21 cellular contexts compared by ENCODE assay signal in genomic region chr7:118949031-118949430, GRCh38.
DNase-seq lines count a peak whose midpoint lies in the region.
"Had no signal": no experiment of that assay in that cellular context is flagged by ENCODE, and none has a peak within 500 bp of the region (broad histone marks: within the 10 kb centered on the region; RNA-seq: fewer than 3 reads in every experiment).

No MANE protein-coding gene starts in this region.

- no peaks in the 10 kb centered on the region for H3K27me3 ChIP-seq in MG63
- H3K27me3 ChIP-seq in mesenchymal stem cell (ENCODE audit: control insufficient read depth in 1 of 2, insufficient read depth in 1 of 2, low read length in 2 of 2) = no peaks in the 10 kb centered on the region
- H3K27me3 ChIP-seq in HAP-1 (ENCODE audit: low read depth) = no peaks in the 10 kb centered on the region; the same call in none of the 2 replicates
- H3K27me3 ChIP-seq: heart right ventricle, ovary, right lobe of liver, SJCRH30 had no signal

- in situ Hi-C loops in HAP-1 (cut with MboI; ENCODE audit: low sequenced_read_pairs) = no loop called here

- H4K8ac ChIP-seq in mesenchymal stem cell (ENCODE audit: low read length) = no peak overlapping the region

- WGBS in mesenchymal stem cell = no CpG with 5 or more reads among the region's 1 CpG

- no peak overlapping the region for H3K4ac ChIP-seq in mesenchymal stem cell (ENCODE audit: low read depth in 1 of 2, low read length in 2 of 2)

- H3K14ac ChIP-seq in mesenchymal stem cell (ENCODE audit: low read length in 2 of 2) = no peak overlapping the region

- no peak overlapping the region for H4K91ac ChIP-seq in mesenchymal stem cell (ENCODE audit: low read length)

- no peak overlapping the region for H3K18ac ChIP-seq in mesenchymal stem cell (ENCODE audit: low read depth in 1 of 2, low read length in 2 of 2)

- no peak overlapping the region for H3K27ac ChIP-seq in epithelial cell of prostate
- H3K27ac ChIP-seq in mesenchymal stem cell (ENCODE audit: low read length, poor library complexity, severe bottlenecking) = no peak overlapping the region
- H3K27ac ChIP-seq: heart right ventricle, left ventricle myocardium inferior, ovary, right lobe of liver, SJCRH30 had no signal

- no peak overlapping the region for H3K4me3 ChIP-seq in MG63
- H3K4me3 ChIP-seq in mesenchymal stem cell (ENCODE audit: insufficient read depth in 1 of 2, low read depth in 1 of 2, low read length in 2 of 2) = no peak overlapping the region
- H3K4me3 ChIP-seq in HAP-1 = no peak overlapping the region
- H3K4me3 ChIP-seq: GM12878, heart right ventricle, left ventricle myocardium inferior, ovary, right lobe of liver, SJCRH30 had no signal

- H2BK12ac ChIP-seq in mesenchymal stem cell (ENCODE audit: low read length in 2 of 2) = no peak overlapping the region

- H2BK5ac ChIP-seq in mesenchymal stem cell (ENCODE audit: low read depth, low read length, poor library complexity, severe bottlenecking) = no peak overlapping the region

- H3K9me3 ChIP-seq in MG63 (no peaks in the 10 kb centered on the region), mesenchymal stem cell (ENCODE audit: control insufficient read depth, low read length) (peaks cover 5% of the 10 kb centered on the region), HAP-1 (no peaks in the 10 kb centered on the region)
- H3K9me3 ChIP-seq: ovary, right lobe of liver, SJCRH30 had no signal

- no peak overlapping the region for H2BK120ac ChIP-seq in mesenchymal stem cell (ENCODE audit: low read depth, low read length)

- H3K79me1 ChIP-seq in mesenchymal stem cell (replicated peaks; ENCODE audit: low read length, poor library complexity, severe bottlenecking) = no peaks in the 10 kb centered on the region

- H3K9ac ChIP-seq in mesenchymal stem cell (ENCODE audit: low read length) = no peak overlapping the region

- no peak overlapping the region for H2AFZ ChIP-seq in mesenchymal stem cell (ENCODE audit: low read depth, low read length)

- H2AK5ac ChIP-seq in mesenchymal stem cell (ENCODE audit: low read length, severe bottlenecking) = no peak overlapping the region

- H3K36me3 ChIP-seq in MG63 = no peaks in the 10 kb centered on the region
- H3K36me3 ChIP-seq in mesenchymal stem cell (ENCODE audit: control insufficient read depth in 1 of 2, insufficient read depth in 2 of 2, low read depth in 1 of 2, low read length in 2 of 2) = no peaks in the 10 kb centered on the region
- no peaks in the 10 kb centered on the region for H3K36me3 ChIP-seq in HAP-1 (replicated peaks)
- H3K36me3 ChIP-seq: heart right ventricle, left ventricle myocardium inferior, ovary, right lobe of liver, SJCRH30 had no signal

- no peak overlapping the region for H3K23ac ChIP-seq in mesenchymal stem cell (ENCODE audit: low read length in 2 of 2)

- no peak overlapping the region for H2BK15ac ChIP-seq in mesenchymal stem cell (ENCODE audit: low read depth, poor library complexity, severe bottlenecking)

- DNase-seq in Daoy (ENCODE audit: low read depth) (peak; percentile 11), MG63 (peak; percentile 23), epithelial cell of prostate (ENCODE audit: low read depth, low spot score) (peak; percentile 26), mesenchymal stem cell (peak; percentile 59), T-helper 2 cell (no peak), HAP-1 (ENCODE audit: low spot score in 2 of 2) (no peak)
- DNase-seq in activated naive CD4-positive, alpha-beta T cell (lab: John Stamatoyannopoulos, UW) = no peak
- DNase-seq: activated CD4-positive, alpha-beta T cell treated with anti-CD3 and anti-CD28 coated beads, Interleukin-2, amount 10 ng/mL, durations not matched to agents 7 days and 5 days; activated CD8-positive, alpha-beta memory T cell treated with anti-CD3 and anti-CD28 coated beads, Interleukin-2, amount 10 ng/mL, durations not matched to agents 7 days and 5 days; aorta; CD4-positive, CD25-positive, alpha-beta regulatory T cell; effector CD8-positive, alpha-beta T cell; heart right ventricle; left ventricle myocardium inferior; NCI-H1092 treated with DMSO at 0.1 percent for 48 hours; NCI-H2029 treated with DMSO at 0.1 percent for 48 hours; NK-92 treated with Interleukin-12 subunit alpha and Interleukin-12 subunit beta, amount 100 ng/mL, for 24 hours; ovary; right lobe of liver; SJCRH30 had no signal

- H3K4me1 ChIP-seq in mesenchymal stem cell (ENCODE audit: control insufficient read depth, insufficient read depth, low read depth, low read length) (no peaks in the 10 kb centered on the region), HAP-1 (no peaks in the 10 kb centered on the region)
- H3K4me1 ChIP-seq: heart right ventricle, left ventricle myocardium inferior, right lobe of liver, SJCRH30 had no signal

- no peak overlapping the region for H3K4me2 ChIP-seq in mesenchymal stem cell (ENCODE audit: low read length, poor library complexity, severe bottlenecking)

Comparison
In these comparisons a context has a peak if more than half of its experiments do, and no peak if none do; other contexts are left out.
1. DNase-seq: peak in Daoy (single experiment), MG63 (single experiment), epithelial cell of prostate (single experiment) and mesenchymal stem cell (single experiment); none in T-helper 2 cell (0 of 5), HAP-1 (0 of 2) and activated naive CD4-positive, alpha-beta T cell (0 of 4).